ENCODE assay signal across 1 cellular context in the genomic region with DNA sequence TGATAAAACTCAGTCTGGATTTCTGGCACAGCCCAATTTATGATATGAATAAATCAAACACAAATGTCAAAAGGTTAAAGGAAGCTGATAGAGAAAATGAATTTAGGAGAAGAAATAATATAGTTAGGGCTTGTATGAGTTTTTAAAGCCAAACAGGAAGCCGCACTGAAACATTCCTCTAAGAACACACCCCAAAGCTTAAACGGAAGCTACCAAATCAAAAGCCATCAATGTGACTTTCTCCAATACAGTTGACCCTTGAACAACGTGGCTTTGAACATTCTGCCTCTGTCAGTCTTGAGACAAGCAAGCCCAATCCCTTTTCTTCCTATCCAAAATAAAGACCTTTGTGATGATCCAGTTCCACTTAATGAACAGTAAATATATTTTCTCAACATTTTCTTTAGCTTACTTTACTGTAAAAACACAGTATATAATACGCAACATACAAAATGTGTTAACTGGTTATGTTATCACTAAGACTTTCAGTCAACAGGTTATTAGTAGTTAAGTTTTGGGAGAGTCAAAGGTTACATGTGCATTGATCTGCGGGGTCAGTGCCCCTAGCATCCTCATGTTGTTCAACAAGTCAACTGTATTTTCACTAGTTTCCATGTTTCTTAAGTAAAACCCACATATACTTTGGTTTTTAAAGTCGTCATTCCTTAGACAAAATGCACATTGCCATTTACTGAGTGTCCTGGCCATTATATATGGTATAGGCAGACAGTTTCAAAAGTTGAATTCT.
TF ChIP-seq lines count a peak whose summit lies in the region.

No MANE protein-coding gene starts in this region.

TF ChIP-seq in liver, 16 proteins besides CTCF, POLR2A, EP300 and RAD21 (continued from another document):
- TF ChIP-seq HNF4A (conservative IDR thresholded peaks at IDR 0.05) (peak in 1 of 2 donors; percentile 10), RXRA (IDR thresholded peaks at IDR 0.05) (peak; percentile 10 to 56)
